ENCODE assay signal across 14 cellular contexts in genomic region chr14:59707778-59708635, GRCh38.
DNase-seq lines count a peak whose midpoint lies in the region; ATAC-seq and TF ChIP-seq lines count a peak whose summit lies in the region.
"Had no signal": no experiment of that assay in that cellular context is flagged by ENCODE, and none has a peak within 500 bp of the region (broad histone marks: within the 10 kb centered on the region; RNA-seq: fewer than 3 reads in every experiment).

No MANE protein-coding gene starts in this region.

- peaks cover 27% of the 10 kb centered on the region for H3K4me1 ChIP-seq in adipocyte (ENCODE audit: control insufficient read depth, insufficient read depth, low read length)
- H3K4me1 ChIP-seq in tibial nerve = no peaks in the 10 kb centered on the region

- no peak overlapping the region for H3K27ac ChIP-seq in tibial nerve
- H3K27ac ChIP-seq: epithelial cell of prostate had no signal

- DNase-seq in left cardiac atrium = no peak
- DNase-seq in Right ventricle myocardium inferior (ENCODE audit: missing footprints) = no peak
- DNase-seq in adipocyte (ENCODE audit: low read depth) = peak; percentile 1
- no peak for DNase-seq in left colon
- DNase-seq in COLO829 (ENCODE audit: low spot score) = no peak
- no peak for DNase-seq in tibial nerve (ENCODE audit: low spot score in 2 of 2)
- DNase-seq in KG1 (lab: John Stamatoyannopoulos, UW) = no peak
- DNase-seq: activated T-cell treated with anti-CD3 and anti-CD28 coated beads, Interleukin-2, amount 50 U/mL, for 1 hour; Karpas-422; naive B cell; NCI-H226; Right ventricle myocardium superior had no signal

- WGBS in tibial nerve, 2 donors = 50 to 51% methylated on average over 7 of the region's 7 CpGs

- ATAC-seq in left cardiac atrium = peak; percentile 30 to 44
- ATAC-seq in Right ventricle myocardium inferior = no peak
- ATAC-seq in left colon = peak; percentile 51
- ATAC-seq in GM21576 (IDR thresholded peaks at IDR 0.05; ENCODE audit: unreplicated experiment) = no peak

- no peaks in the 10 kb centered on the region for H3K36me3 ChIP-seq in adipocyte (ENCODE audit: control insufficient read depth, insufficient read depth, low read length, severe bottlenecking)
- no peaks in the 10 kb centered on the region for H3K36me3 ChIP-seq in tibial nerve

- H3K4me3 ChIP-seq in adipocyte (ENCODE audit: low read length) (peak overlapping the region; percentile 23), tibial nerve (no peak overlapping the region)

- intact Hi-C loops in left cardiac atrium (cut with DNase I) (no loop called here), Right ventricle myocardium inferior (cut with DNase I) (no loop called here), left colon (cut with DNase I, micrococcal nuclease) (no loop called here)

- TF ChIP-seq EP300 in tibial nerve (IDR thresholded peaks at IDR 0.05) = peak in 1 of 2 donors; percentile 16

- H3K9me3 ChIP-seq in adipocyte (ENCODE audit: control insufficient read depth, low read length) (no peaks in the 10 kb centered on the region), tibial nerve (no peaks in the 10 kb centered on the region)

- H3K9ac ChIP-seq in adipocyte (ENCODE audit: low read length) = no peak overlapping the region

- TF ChIP-seq CTCF in tibial nerve (IDR thresholded peaks at IDR 0.05) = no peak

- H3K27me3 ChIP-seq in adipocyte (replicated peaks; ENCODE audit: control insufficient read depth, insufficient read depth, low read length) (no peaks in the 10 kb centered on the region), tibial nerve (no peaks in the 10 kb centered on the region)

- TF ChIP-seq POLR2A in tibial nerve (IDR thresholded peaks at IDR 0.05) = no peak

Comparison
In these comparisons a context has a peak if more than half of its experiments do, and no peak if none do; other contexts are left out.
1. ATAC-seq: peak in left cardiac atrium (2 of 2) and left colon (single experiment); none in Right ventricle myocardium inferior (single experiment) and GM21576 (single experiment).